In the genomic region with DNA sequence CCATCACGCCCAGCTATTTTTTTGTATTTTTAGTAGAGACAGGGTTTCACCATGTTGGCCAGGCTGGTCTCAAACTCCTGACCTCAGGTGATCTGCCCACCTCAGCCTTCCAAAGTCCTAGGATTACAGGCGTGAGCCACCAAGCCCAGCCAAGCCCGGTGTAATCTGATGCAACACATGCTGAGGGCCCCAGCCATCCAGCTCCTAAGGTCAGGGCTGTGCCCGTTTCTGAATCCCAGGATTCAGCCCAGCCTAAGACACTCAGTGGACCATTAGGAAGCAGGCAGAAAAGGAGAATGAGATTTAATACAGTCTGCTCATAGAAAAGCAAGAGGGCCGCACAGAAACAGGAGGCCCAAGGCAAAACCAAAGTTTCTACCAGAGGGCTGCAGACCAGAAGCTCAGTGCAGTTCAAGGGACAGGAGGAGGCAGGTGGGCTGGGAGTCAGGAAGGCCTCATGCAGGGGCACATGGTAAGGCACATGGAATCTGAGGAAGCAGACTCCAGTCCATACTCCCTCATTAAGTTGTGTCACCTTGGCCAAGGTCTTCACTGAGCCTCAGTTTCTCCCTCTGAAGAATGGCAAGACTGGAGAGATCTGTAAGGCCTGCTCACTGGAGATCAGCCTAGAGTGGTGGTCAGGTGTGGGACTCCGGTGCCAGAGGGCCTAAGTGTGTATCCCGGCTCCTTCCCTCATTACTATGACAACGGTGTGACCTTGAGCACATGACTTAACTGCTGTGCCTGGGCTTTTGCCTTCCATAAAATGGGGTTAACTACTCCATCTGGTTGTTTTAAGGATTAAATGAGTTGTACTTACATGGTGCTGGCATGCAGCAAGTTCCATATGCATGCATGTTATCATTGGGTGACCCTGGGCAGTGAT, we compare ENCODE assay signal across 18 cellular contexts. TPM values are rescaled to one million over a fixed set of nuclear protein-coding genes. Genes with fewer than 3 reads are reported as not detected.
DNase-seq lines count a peak whose midpoint lies in the region; ATAC-seq and TF ChIP-seq lines count a peak whose summit lies in the region.
"Had no signal": no experiment of that assay in that cellular context is flagged by ENCODE, and none has a peak within 500 bp of the region (broad histone marks: within the 10 kb centered on the region; RNA-seq: fewer than 3 reads in every experiment).

No MANE protein-coding gene starts in this region.

- TF ChIP-seq CTCF in 22Rv1 (IDR thresholded peaks at IDR 0.05) (no peak), GM23338 (conservative IDR thresholded peaks at IDR 0.05; ENCODE audit: low read depth in 2 of 2) (no peak), right lobe of liver (IDR thresholded peaks at IDR 0.05) (no peak), lower leg skin (IDR thresholded peaks at IDR 0.05) (no peak)
- no peak for TF ChIP-seq CTCF in activated CD8-positive, alpha-beta T cell treated with anti-CD3 and anti-CD28 coated beads for 36 hours (IDR thresholded peaks at IDR 0.05)

- peaks cover 32% of the 10 kb centered on the region for H3K27me3 Mint-ChIP-seq in GM23338 (ENCODE audit: insufficient read depth, low read depth, poor library complexity)
- H3K27me3 Mint-ChIP-seq in activated T-helper 2 cell treated with anti-CD3 and anti-CD28 coated beads, Interferon-gamma antibody, Interleukin-2, Interleukin-4, amounts not matched to agents 10 μg/mL and 5 μg/mL and 100 μg/mL, durations not matched to agents 14 hours and 24 hours and 36 hours (ENCODE audit: low read depth): no peaks in the 10 kb centered on the region
- no peaks in the 10 kb centered on the region for H3K27me3 Mint-ChIP-seq in activated CD4-positive, alpha-beta T cell treated with anti-CD3 and anti-CD28 coated beads for 36 hours
- H3K27me3 Mint-ChIP-seq in activated CD8-positive, alpha-beta T cell treated with anti-CD3 and anti-CD28 coated beads for 36 hours: peaks cover 2% of the 10 kb centered on the region

- H3K36me3 ChIP-seq in GM23338 (ENCODE audit: insufficient read depth) (no peaks in the 10 kb centered on the region), right lobe of liver (no peaks in the 10 kb centered on the region)

- H3K4me1 ChIP-seq in GM23338 (ENCODE audit: insufficient read depth) (peaks cover 18% of the 10 kb centered on the region; the same call in 1 of the 2 replicates), right lobe of liver (peaks cover 0 to 34% (median 14%) of the 10 kb centered on the region in 4 donors)

- H3K27me3 ChIP-seq in GM23338 (ENCODE audit: insufficient read depth) (peaks cover 24% of the 10 kb centered on the region), right lobe of liver (no peaks in the 10 kb centered on the region)
- H3K27me3 ChIP-seq: Peyer's patch had no signal

- DNase-seq in GM23338 (ENCODE audit: low spot score) (no peak), right lobe of liver (peak in 2 of 3 donors; percentile 67 to 70), lower leg skin (ENCODE audit: low spot score in 2 of 2) (no peak)
- no peak for DNase-seq in activated T-helper 2 cell treated with anti-CD3 and anti-CD28 coated beads, Interferon-gamma antibody, Interleukin-2, Interleukin-4, amounts not matched to agents 10 μg/mL and 5 μg/mL and 100 μg/mL, durations not matched to agents 14 hours and 24 hours and 36 hours (ENCODE audit: low spot score)
- DNase-seq in activated CD4-positive, alpha-beta T cell treated with anti-CD3 and anti-CD28 coated beads for 36 hours: no peak
- no peak for DNase-seq in activated CD8-positive, alpha-beta T cell treated with anti-CD3 and anti-CD28 coated beads for 36 hours
- DNase-seq: AML-193; CD8-positive, alpha-beta T cell; DND-41; GDM1; Karpas-422; NCI-H1930; NCI-H774; Peyer's patch had no signal

- H3K27ac ChIP-seq in 22Rv1: peak overlapping the region; percentile 100
- H3K27ac ChIP-seq in GM23338 (ENCODE audit: low read depth): no peak overlapping the region
- no peak overlapping the region for H3K27ac ChIP-seq in right lobe of liver

- CTCF ChIA-PET in activated CD4-positive, alpha-beta T cell treated with anti-CD3 and anti-CD28 coated beads for 36 hours (lab: Charles Lee): interaction anchor here (1.0 to 1.5 kb wide), 4 partner anchors 32 to 64 kb away, joined by 3 to 5 read pairs (median 4); no protein-coding TSS in a partner anchor
- CTCF ChIA-PET in activated CD8-positive, alpha-beta T cell treated with anti-CD3 and anti-CD28 coated beads for 36 hours (lab: Charles Lee): interaction anchor here (0.9 to 23.5 kb wide), 7 partner anchors 8 to 66 kb away, joined by 3 to 278 read pairs (median 3); a partner anchor contains a TSS

- H3K4me3 Mint-ChIP-seq in GM23338: no peak overlapping the region; the same call in 2 of the 3 replicates
- H3K4me3 Mint-ChIP-seq in activated T-helper 2 cell treated with anti-CD3 and anti-CD28 coated beads, Interferon-gamma antibody, Interleukin-2, Interleukin-4, amounts not matched to agents 10 μg/mL and 5 μg/mL and 100 μg/mL, durations not matched to agents 14 hours and 24 hours and 36 hours (ENCODE audit: low read depth): no peak overlapping the region
- H3K4me3 Mint-ChIP-seq in activated CD4-positive, alpha-beta T cell treated with anti-CD3 and anti-CD28 coated beads for 36 hours: no peak overlapping the region
- H3K4me3 Mint-ChIP-seq in activated CD8-positive, alpha-beta T cell treated with anti-CD3 and anti-CD28 coated beads for 36 hours: no peak overlapping the region

- H3K9me3 Mint-ChIP-seq in GM23338: no peaks in the 10 kb centered on the region; the same call in 2 of the 3 replicates
- H3K9me3 Mint-ChIP-seq in activated T-helper 2 cell treated with anti-CD3 and anti-CD28 coated beads, Interferon-gamma antibody, Interleukin-2, Interleukin-4, amounts not matched to agents 10 μg/mL and 5 μg/mL and 100 μg/mL, durations not matched to agents 14 hours and 24 hours and 36 hours: no peaks in the 10 kb centered on the region
- H3K9me3 Mint-ChIP-seq in activated CD4-positive, alpha-beta T cell treated with anti-CD3 and anti-CD28 coated beads for 36 hours (ENCODE audit: low read depth): no peaks in the 10 kb centered on the region
- no peaks in the 10 kb centered on the region for H3K9me3 Mint-ChIP-seq in activated CD8-positive, alpha-beta T cell treated with anti-CD3 and anti-CD28 coated beads for 36 hours
- H3K9me3 Mint-ChIP-seq: CD8-positive, alpha-beta T cell had no signal

- H3K79me2 ChIP-seq in GM23338 (replicated peaks; ENCODE audit: insufficient read depth): no peaks in the 10 kb centered on the region

- H4K20me1 ChIP-seq in GM23338 (replicated peaks; ENCODE audit: insufficient read depth): peaks cover 3% of the 10 kb centered on the region; the same call in 1 of the 2 replicates

- WGBS in right lobe of liver (ENCODE audit: insufficient coverage, low coverage, low lambda C conversion rate, missing lambda C conversion rate): 65% methylated on average over 7 of the region's 8 CpGs
- WGBS in lower leg skin, 2 donors: 77 to 85% methylated on average over 8 of the region's 8 CpGs

- POLR2A ChIA-PET in activated CD4-positive, alpha-beta T cell treated with anti-CD3 and anti-CD28 coated beads for 36 hours (lab: Charles Lee): interaction anchor here (0.7 kb wide), 1 partner anchor 112 kb away, joined by 3 read pairs; a partner anchor contains a TSS
- POLR2A ChIA-PET in activated CD8-positive, alpha-beta T cell treated with anti-CD3 and anti-CD28 coated beads for 36 hours (lab: Charles Lee): interaction anchor here (0.8 to 1.4 kb wide), 3 partner anchors 13 to 61 kb away, joined by 3 read pairs; no protein-coding TSS in a partner anchor

- TF ChIP-seq POLR2A in right lobe of liver (IDR thresholded peaks at IDR 0.05) (no peak), lower leg skin (IDR thresholded peaks at IDR 0.05) (no peak)

- H3F3A ChIP-seq in GM23338 (replicated peaks; ENCODE audit: low read depth): peaks cover 15% of the 10 kb centered on the region; the same call in 1 of the 2 replicates

- H3K4me3 ChIP-seq in GM23338 (no peak overlapping the region), right lobe of liver (no peak overlapping the region), lower leg skin (ENCODE audit: low read depth, poor library complexity, severe bottlenecking) (no peak overlapping the region)
- H3K4me3 ChIP-seq: Peyer's patch had no signal

- ATAC-seq in GM23338 (no peak), right lobe of liver (no peak), HG03175 (IDR thresholded peaks at IDR 0.05; ENCODE audit: unreplicated experiment) (no peak)
- no peak for ATAC-seq in activated CD4-positive, alpha-beta T cell treated with anti-CD3 and anti-CD28 coated beads for 36 hours
- ATAC-seq in activated CD8-positive, alpha-beta T cell treated with anti-CD3 and anti-CD28 coated beads for 36 hours: no peak
- ATAC-seq: CD8-positive, alpha-beta T cell; HCT116 had no signal

- peak overlapping the region; percentile 30; the same call in 1 of the 2 replicates for H3K27ac Mint-ChIP-seq in GM23338
- peak overlapping the region; percentile 18 for H3K27ac Mint-ChIP-seq in activated T-helper 2 cell treated with anti-CD3 and anti-CD28 coated beads, Interferon-gamma antibody, Interleukin-2, Interleukin-4, amounts not matched to agents 10 μg/mL and 5 μg/mL and 100 μg/mL, durations not matched to agents 14 hours and 24 hours and 36 hours
- H3K27ac Mint-ChIP-seq in activated CD4-positive, alpha-beta T cell treated with anti-CD3 and anti-CD28 coated beads for 36 hours: no peak overlapping the region
- no peak overlapping the region for H3K27ac Mint-ChIP-seq in activated CD8-positive, alpha-beta T cell treated with anti-CD3 and anti-CD28 coated beads for 36 hours
- H3K27ac Mint-ChIP-seq: CD8-positive, alpha-beta T cell had no signal

- no peaks in the 10 kb centered on the region for H3K9me3 ChIP-seq in right lobe of liver
- H3K9me3 ChIP-seq: Peyer's patch had no signal

- no peaks in the 10 kb centered on the region; the same call in 2 of the 3 replicates for H3K36me3 Mint-ChIP-seq in GM23338 (ENCODE audit: low read depth)
- H3K36me3 Mint-ChIP-seq in activated T-helper 2 cell treated with anti-CD3 and anti-CD28 coated beads, Interferon-gamma antibody, Interleukin-2, Interleukin-4, amounts not matched to agents 10 μg/mL and 5 μg/mL and 100 μg/mL, durations not matched to agents 14 hours and 24 hours and 36 hours (ENCODE audit: low read depth): no peaks in the 10 kb centered on the region
- no peaks in the 10 kb centered on the region for H3K36me3 Mint-ChIP-seq in activated CD4-positive, alpha-beta T cell treated with anti-CD3 and anti-CD28 coated beads for 36 hours (ENCODE audit: low read depth)
- peaks cover 4% of the 10 kb centered on the region for H3K36me3 Mint-ChIP-seq in activated CD8-positive, alpha-beta T cell treated with anti-CD3 and anti-CD28 coated beads for 36 hours (ENCODE audit: low read depth)
- H3K36me3 Mint-ChIP-seq: CD8-positive, alpha-beta T cell had no signal

- intact Hi-C loops in activated T-helper 2 cell treated with anti-CD3 and anti-CD28 coated beads, Interferon-gamma antibody, Interleukin-2, Interleukin-4, amounts not matched to agents 10 μg/mL and 5 μg/mL and 100 μg/mL, durations not matched to agents 14 hours and 24 hours and 36 hours (cut with micrococcal nuclease): no loop called here
- intact Hi-C loops in right lobe of liver (cut with DNase I): no loop called here
- intact Hi-C loops in activated CD4-positive, alpha-beta T cell treated with anti-CD3 and anti-CD28 coated beads for 36 hours (cut with DNase I, micrococcal nuclease): no loop called here
- intact Hi-C loops in activated CD8-positive, alpha-beta T cell treated with anti-CD3 and anti-CD28 coated beads for 36 hours (cut with micrococcal nuclease): no loop called here
- intact Hi-C loops in lower leg skin (cut with DNase I; ENCODE audit: low total_unique reads): loop anchor here (5.0 kb wide), 1 partner anchor 34 kb away; no protein-coding TSS in a partner anchor

- peaks cover 58% of the 10 kb centered on the region for H3K4me1 Mint-ChIP-seq in GM23338
- H3K4me1 Mint-ChIP-seq in activated T-helper 2 cell treated with anti-CD3 and anti-CD28 coated beads, Interferon-gamma antibody, Interleukin-2, Interleukin-4, amounts not matched to agents 10 μg/mL and 5 μg/mL and 100 μg/mL, durations not matched to agents 14 hours and 24 hours and 36 hours (ENCODE audit: low read depth): peaks cover 36% of the 10 kb centered on the region
- peaks cover 31% of the 10 kb centered on the region for H3K4me1 Mint-ChIP-seq in activated CD4-positive, alpha-beta T cell treated with anti-CD3 and anti-CD28 coated beads for 36 hours
- H3K4me1 Mint-ChIP-seq in activated CD8-positive, alpha-beta T cell treated with anti-CD3 and anti-CD28 coated beads for 36 hours (ENCODE audit: low read depth): peaks cover 24% of the 10 kb centered on the region

- no peaks in the 10 kb centered on the region for H3K9me2 ChIP-seq in GM23338 (ENCODE audit: insufficient read depth)

- H3K4me2 ChIP-seq in GM23338: no peak overlapping the region

- H2AFZ ChIP-seq in GM23338: no peak overlapping the region

RNA-seq across cellular contexts. Expression of a gene that starts 2.4 kb away (rescaled TPM):
- total RNA-seq in GM23338 (2014; rRNA removed; shearing (Covaris generic)): 25.9 and 31.1 TPM in 2 replicates
- 24.2 and 25.9 TPM in 2 replicates for polyA plus RNA-seq in GM23338 (2016; fragmentation: Nextera tagmentation; extraction: Ambion mirVana)
- 72.0 and 74.8 TPM in 2 replicates for total RNA-seq in activated T-helper 2 cell treated with anti-CD3 and anti-CD28 coated beads, Interferon-gamma antibody, Interleukin-2, Interleukin-4, amounts not matched to agents 10 μg/mL and 5 μg/mL and 100 μg/mL, durations not matched to agents 14 hours and 24 hours and 36 hours
- 10 to 100 TPM; 16.2 to 33.9 (median 26.4) TPM for total RNA-seq in right lobe of liver
- 10 to 100 TPM; 42.4 to 48.8 TPM for total RNA-seq in activated CD4-positive, alpha-beta T cell treated with anti-CD3 and anti-CD28 coated beads for 36 hours
- 10 to 100 TPM; 36.4 to 37.2 TPM for total RNA-seq in activated CD8-positive, alpha-beta T cell treated with anti-CD3 and anti-CD28 coated beads for 36 hours
- total RNA-seq in lower leg skin: 100 to 1,000 TPM; 232 to 289 (median 279) TPM

RNA-seq across cellular contexts. Expression of a gene that starts 14.8 kb away (rescaled TPM):
- total RNA-seq in GM23338 (2014; rRNA removed; shearing (Covaris generic)): 22.9 and 25.0 TPM in 2 replicates
- polyA plus RNA-seq in GM23338 (2016; fragmentation: Nextera tagmentation; extraction: Ambion mirVana): 11.1 and 16.4 TPM in 2 replicates
- total RNA-seq in activated T-helper 2 cell treated with anti-CD3 and anti-CD28 coated beads, Interferon-gamma antibody, Interleukin-2, Interleukin-4, amounts not matched to agents 10 μg/mL and 5 μg/mL and 100 μg/mL, durations not matched to agents 14 hours and 24 hours and 36 hours: 9.2 and 10.5 TPM in 2 replicates
- total RNA-seq in right lobe of liver (1 to 10 TPM; 2.3 to 6.4 (median 3.0) TPM), lower leg skin (10 to 100 TPM; 29.5 to 66.6 (median 52.9) TPM)
- 1 to 10 TPM; 6.3 to 6.5 TPM for total RNA-seq in activated CD4-positive, alpha-beta T cell treated with anti-CD3 and anti-CD28 coated beads for 36 hours
- total RNA-seq in activated CD8-positive, alpha-beta T cell treated with anti-CD3 and anti-CD28 coated beads for 36 hours: 1 to 10 TPM; 7.1 to 7.8 TPM

RNA-seq across cellular contexts. Expression of a gene that starts 15.1 kb away (rescaled TPM):
- not detected in 2 replicates for total RNA-seq in GM23338 (2014; rRNA removed; shearing (Covaris generic))
- not detected in 2 replicates for polyA plus RNA-seq in GM23338 (2016; fragmentation: Nextera tagmentation; extraction: Ambion mirVana)
- total RNA-seq in activated T-helper 2 cell treated with anti-CD3 and anti-CD28 coated beads, Interferon-gamma antibody, Interleukin-2, Interleukin-4, amounts not matched to agents 10 μg/mL and 5 μg/mL and 100 μg/mL, durations not matched to agents 14 hours and 24 hours and 36 hours: 0.11 TPM in 1 of 2 replicates, not detected in the other
- total RNA-seq in right lobe of liver (not detected), lower leg skin (1 to 10 TPM in 2 of 4 donors, under 1 TPM in 2; 0.38 to 3.6 (median 0.87) TPM)
- not detected for total RNA-seq in activated CD4-positive, alpha-beta T cell treated with anti-CD3 and anti-CD28 coated beads for 36 hours
- total RNA-seq in activated CD8-positive, alpha-beta T cell treated with anti-CD3 and anti-CD28 coated beads for 36 hours: not detected
- total RNA-seq: NCI-H460 had no signal

RNA-seq across cellular contexts. Expression of a gene that starts 15.1 kb away (rescaled TPM):
- total RNA-seq in GM23338 (2014; rRNA removed; shearing (Covaris generic)): not detected in 2 replicates
- 0.28 and 0.78 TPM in 2 replicates for polyA plus RNA-seq in GM23338 (2016; fragmentation: Nextera tagmentation; extraction: Ambion mirVana)
- total RNA-seq in activated T-helper 2 cell treated with anti-CD3 and anti-CD28 coated beads, Interferon-gamma antibody, Interleukin-2, Interleukin-4, amounts not matched to agents 10 μg/mL and 5 μg/mL and 100 μg/mL, durations not matched to agents 14 hours and 24 hours and 36 hours: 0.21 and 0.80 TPM in 2 replicates
- total RNA-seq in right lobe of liver: 1 to 10 TPM in 1 of 6 experiments, under 1 TPM in 4, not detected in 1; 0.72 to 1.4 (median 0.81) TPM
- total RNA-seq in activated CD4-positive, alpha-beta T cell treated with anti-CD3 and anti-CD28 coated beads for 36 hours: under 1 TPM; 0.46 to 0.67 TPM
- total RNA-seq in activated CD8-positive, alpha-beta T cell treated with anti-CD3 and anti-CD28 coated beads for 36 hours: under 1 TPM; 0.20 to 0.36 TPM
- total RNA-seq in lower leg skin: 10 to 100 TPM in 1 of 4 donors, 1 to 10 TPM in 3; 3.8 to 11.5 (median 6.3) TPM

RNA-seq across cellular contexts. Expression of a gene that starts 29.9 kb away (rescaled TPM):
- total RNA-seq in GM23338 (2014; rRNA removed; shearing (Covaris generic)): 13.6 and 14.5 TPM in 2 replicates
- 10.3 and 13.5 TPM in 2 replicates for polyA plus RNA-seq in GM23338 (2016; fragmentation: Nextera tagmentation; extraction: Ambion mirVana)
- 6.0 and 7.1 TPM in 2 replicates for total RNA-seq in activated T-helper 2 cell treated with anti-CD3 and anti-CD28 coated beads, Interferon-gamma antibody, Interleukin-2, Interleukin-4, amounts not matched to agents 10 μg/mL and 5 μg/mL and 100 μg/mL, durations not matched to agents 14 hours and 24 hours and 36 hours
- 1 to 10 TPM in 4 of 6 experiments, under 1 TPM in 2; 0.26 to 4.0 (median 2.5) TPM for total RNA-seq in right lobe of liver
- total RNA-seq in activated CD4-positive, alpha-beta T cell treated with anti-CD3 and anti-CD28 coated beads for 36 hours: 1 to 10 TPM; 5.1 to 6.9 TPM
- total RNA-seq in activated CD8-positive, alpha-beta T cell treated with anti-CD3 and anti-CD28 coated beads for 36 hours: 1 to 10 TPM; 5.1 to 8.6 TPM
- total RNA-seq in lower leg skin: 100 to 1,000 TPM; 111 to 150 (median 129) TPM

Comparison
In these comparisons a context has a peak if more than half of its experiments do, and no peak if none do; other contexts are left out.
1. DNase-seq: peak in right lobe of liver (2 of 3); none in GM23338 (single experiment), activated T-helper 2 cell treated with anti-CD3 and anti-CD28 coated beads, Interferon-gamma antibody, Interleukin-2, Interleukin-4, amounts not matched to agents 10 μg/mL and 5 μg/mL and 100 μg/mL, durations not matched to agents 14 hours and 24 hours and 36 hours (single experiment), activated CD4-positive, alpha-beta T cell treated with anti-CD3 and anti-CD28 coated beads for 36 hours (single experiment), activated CD8-positive, alpha-beta T cell treated with anti-CD3 and anti-CD28 coated beads for 36 hours (single experiment) and lower leg skin (0 of 2).
2. H3K27ac Mint-ChIP-seq: peak in GM23338 (single experiment) and activated T-helper 2 cell treated with anti-CD3 and anti-CD28 coated beads, Interferon-gamma antibody, Interleukin-2, Interleukin-4, amounts not matched to agents 10 μg/mL and 5 μg/mL and 100 μg/mL, durations not matched to agents 14 hours and 24 hours and 36 hours (single experiment); none in activated CD4-positive, alpha-beta T cell treated with anti-CD3 and anti-CD28 coated beads for 36 hours (single experiment) and activated CD8-positive, alpha-beta T cell treated with anti-CD3 and anti-CD28 coated beads for 36 hours (single experiment).